8 cellular contexts compared by ENCODE assay signal in the genomic region with DNA sequence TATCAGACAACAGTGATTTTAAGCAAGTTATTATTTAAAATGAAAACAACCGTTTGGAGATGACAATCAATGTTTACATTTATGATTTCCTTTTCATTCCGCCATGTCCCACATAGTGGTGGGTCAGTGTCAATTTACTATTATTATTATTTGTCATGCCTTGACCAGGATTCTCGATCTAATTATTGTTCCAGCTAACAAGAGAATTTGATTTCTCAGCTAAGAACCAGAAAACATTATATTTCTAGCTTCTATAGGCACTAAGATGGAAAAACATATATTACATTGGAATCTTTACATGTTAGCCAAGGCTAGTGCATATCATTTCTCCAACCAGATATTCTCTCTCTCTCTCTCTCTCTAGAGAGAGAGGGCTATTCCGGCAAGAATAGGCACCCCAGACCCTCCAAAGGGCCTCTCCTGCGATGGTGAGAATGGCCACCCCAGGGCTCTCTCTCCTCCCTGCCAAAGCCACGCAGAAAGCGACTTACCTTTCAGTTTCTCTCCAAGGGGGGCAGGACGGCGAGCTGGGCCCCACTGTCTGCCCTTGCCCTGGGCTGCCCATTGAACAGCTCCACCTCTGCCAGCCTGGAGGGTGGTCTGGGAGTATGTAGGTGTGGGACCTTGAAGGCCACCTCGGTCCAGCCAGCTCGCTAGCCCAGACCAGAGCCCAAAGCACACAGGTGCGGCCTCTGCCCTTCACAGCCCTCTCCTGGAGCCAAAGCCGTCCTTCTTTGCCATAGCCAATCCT. TPM values are rescaled to one million over a fixed set of nuclear protein-coding genes. Genes with fewer than 3 reads are reported as not detected.
DNase-seq lines count a peak whose midpoint lies in the region; FAIRE-seq and TF ChIP-seq lines count a peak whose summit lies in the region.

No MANE protein-coding gene starts in this region.

- peak overlapping the region; percentile 90 for H3K4me2 ChIP-seq in fibroblast of lung (ENCODE audit: extremely low read depth, insufficient read depth, low read length)

- no peaks in the 10 kb centered on the region for H3K9me3 ChIP-seq in fibroblast of lung (ENCODE audit: control insufficient read depth, insufficient read depth, low read depth, low read length)
- H3K9me3 ChIP-seq in small intestine (ENCODE audit: control insufficient read depth, low read depth) = no peaks in the 10 kb centered on the region

- H3K9ac ChIP-seq in fibroblast of lung (ENCODE audit: insufficient read depth, low read length) = peak overlapping the region; percentile 64

- FAIRE-seq in small intestine (lab: Jason Lieb, UNC) = no peak
- FAIRE-seq in GM12892 (lab: Jason Lieb, UNC) = no peak

- WGBS in small intestine, 3 donors = 47 to 60% (median 50%) methylated on average over 13 of the region's 13 CpGs

- H3K4me3 ChIP-seq in fibroblast of lung (replicated peaks in 1 of 4; ENCODE audit: control extremely low read depth in 1 of 4, insufficient read depth in 1 of 4, low read depth in 3 of 4, low read length in 4 of 4) = peak overlapping the region; percentile 42 to 61 (median 49)
- peak overlapping the region; percentile 19 to 62 for H3K4me3 ChIP-seq in small intestine (ENCODE audit: low read depth in 1 of 2, low read length in 2 of 2)

- H3K27ac ChIP-seq in fibroblast of lung (ENCODE audit: insufficient read depth, low read length) (peak overlapping the region; percentile 81), small intestine (ENCODE audit: low read depth in 1 of 2, low read length in 1 of 2) (peak overlapping the region in 1 of 2 donors; percentile 1)

- no peaks in the 10 kb centered on the region for H4K20me1 ChIP-seq in fibroblast of lung (ENCODE audit: control insufficient read depth, extremely low read depth, insufficient read depth, low read length)

- H2AFZ ChIP-seq in fibroblast of lung (ENCODE audit: low read length) = peak overlapping the region; percentile 28

- peaks cover 65% of the 10 kb centered on the region for H3K79me2 ChIP-seq in fibroblast of lung (ENCODE audit: control insufficient read depth, insufficient read depth, low read length)

- H3K4me1 ChIP-seq in fibroblast of lung (ENCODE audit: control insufficient read depth, extremely low read depth, insufficient read depth, low read length) (peaks cover 22% of the 10 kb centered on the region), small intestine (ENCODE audit: control insufficient read depth in 2 of 2, insufficient read depth in 1 of 2, low read depth in 1 of 2, low read length in 1 of 2) (no peaks in the 10 kb centered on the region)

- no peak for TF ChIP-seq POLR2A in GM12892 (IDR thresholded peaks at IDR 0.05; ENCODE audit: low read depth, low read length)

- H3K27me3 ChIP-seq in fibroblast of lung (ENCODE audit: control insufficient read depth, insufficient read depth, low read length) (no peaks in the 10 kb centered on the region), small intestine (ENCODE audit: control insufficient read depth in 2 of 2, insufficient read depth in 2 of 2, low read length in 2 of 2) (peaks cover 8 to 36% of the 10 kb centered on the region in 2 donors)

- no peaks in the 10 kb centered on the region for H3K36me3 ChIP-seq in fibroblast of lung (ENCODE audit: control insufficient read depth, insufficient read depth, low read length)
- H3K36me3 ChIP-seq in small intestine (ENCODE audit: control insufficient read depth in 2 of 2, insufficient read depth in 2 of 2, low read length in 2 of 2) = no peaks in the 10 kb centered on the region

- DNase-seq in NCI-H1694 treated with DMSO at 0.1 percent for 48 hours (lab: John Stamatoyannopoulos, UW) = peak; percentile 64
- DNase-seq in NCI-H1694 (lab: John Stamatoyannopoulos, UW) = no peak
- DNase-seq in NCI-H69 (lab: John Stamatoyannopoulos, UW) = peak; percentile 84
- DNase-seq in fibroblast of lung (ENCODE audit: low read depth in 2 of 2) = no peak
- DNase-seq in small intestine = no peak
- no peak for DNase-seq in stimulated activated CD4-positive, alpha-beta T cell treated with anti-CD3 and anti-CD28 coated beads, Interleukin-2, amount 100 ng/mL, for 24 hours
- DNase-seq in central memory CD4-positive, alpha-beta T cell = no peak
- DNase-seq in GM12892 (ENCODE audit: insufficient read length) = no peak

- TF ChIP-seq CTCF in fibroblast of lung (conservative IDR thresholded peaks at IDR 0.05 in 1 of 2, IDR thresholded peaks at IDR 0.05 in 1 of 2; ENCODE audit: low read depth in 1 of 2, low read length in 2 of 2) = no peak

RNA-seq across cellular contexts. Expression of a gene that starts 2.4 kb away (rescaled TPM):
- 1.5 TPM in 2 replicates for total RNA-seq in fibroblast of lung
- polyA plus RNA-seq in fibroblast of lung = 0.44 and 0.68 TPM in 2 replicates
- polyA plus RNA-seq in fibroblast of lung (2012) = 2.7 and 3.2 TPM in 2 replicates
- polyA minus RNA-seq in fibroblast of lung (ENCODE audit: low replicate concordance) = 0.41 and 1.6 TPM in 2 replicates
- polyA plus RNA-seq in small intestine = 1 to 10 TPM in 1 of 3 donors, under 1 TPM in 2; 0.45 to 3.3 (median 0.54) TPM
- polyA plus RNA-seq in GM12892 (2012; ENCODE audit: missing spikeins) = not detected

RNA-seq across cellular contexts. Expression of a gene that starts 2.4 kb away (rescaled TPM):
- 3.6 and 4.4 TPM in 2 replicates for total RNA-seq in fibroblast of lung
- polyA plus RNA-seq in fibroblast of lung (0.70 and 1.2 TPM in 2 replicates), small intestine (under 1 TPM in 2 of 3 donors, not detected in 1; 0.46 to 0.81 TPM)
- 1.6 and 3.8 TPM in 2 replicates for polyA plus RNA-seq in fibroblast of lung (2012)
- polyA minus RNA-seq in fibroblast of lung (ENCODE audit: low replicate concordance) = 0.30 and 1.6 TPM in 2 replicates
- not detected for polyA plus RNA-seq in GM12892 (2012; ENCODE audit: missing spikeins)

RNA-seq across cellular contexts. Expression of a gene that starts 6.5 kb away (rescaled TPM):
- total RNA-seq in fibroblast of lung = 1.0 and 1.2 TPM in 2 replicates
- polyA plus RNA-seq in fibroblast of lung = 5.3 and 5.9 TPM in 2 replicates
- polyA plus RNA-seq in fibroblast of lung (2012) = 6.8 and 7.9 TPM in 2 replicates
- polyA minus RNA-seq in fibroblast of lung (ENCODE audit: low replicate concordance) = 4.8 and 6.3 TPM in 2 replicates
- 1 to 10 TPM in 2 of 3 donors, not detected in 1; 1.1 to 1.9 TPM for polyA plus RNA-seq in small intestine
- polyA plus RNA-seq in GM12892 (2012; ENCODE audit: missing spikeins) = not detected

RNA-seq across cellular contexts. Expression of a gene that starts 6.5 kb away (rescaled TPM):
- total RNA-seq in fibroblast of lung = 18.3 and 22.1 TPM in 2 replicates
- polyA plus RNA-seq in fibroblast of lung = 16.6 and 35.6 TPM in 2 replicates
- 17.5 and 31.8 TPM in 2 replicates for polyA plus RNA-seq in fibroblast of lung (2012)
- polyA minus RNA-seq in fibroblast of lung (ENCODE audit: low replicate concordance) = 3.1 and 3.9 TPM in 2 replicates
- polyA plus RNA-seq in small intestine = 1 to 10 TPM in 2 of 3 donors, under 1 TPM in 1; 0.45 to 7.7 (median 2.4) TPM
- polyA plus RNA-seq in GM12892 (2012; ENCODE audit: missing spikeins) = not detected

RNA-seq across cellular contexts. Expression of a gene that starts 15.3 kb away (rescaled TPM):
- total RNA-seq in fibroblast of lung = under 0.01 TPM in 1 of 2 replicates, not detected in the other
- 0.08 and 0.11 TPM in 2 replicates for polyA plus RNA-seq in fibroblast of lung
- 0.09 TPM in 1 of 2 replicates, not detected in the other for polyA plus RNA-seq in fibroblast of lung (2012)
- not detected in 2 replicates for polyA minus RNA-seq in fibroblast of lung (ENCODE audit: low replicate concordance)
- polyA plus RNA-seq in small intestine = under 1 TPM in 1 of 3 donors, not detected in 2; 0.28 TPM
- 4.1 TPM for polyA plus RNA-seq in GM12892 (2012; ENCODE audit: missing spikeins)

Comparison
In these comparisons a context has a peak if more than half of its experiments do, and no peak if none do; other contexts are left out.
1. DNase-seq: peak in NCI-H1694 treated with DMSO at 0.1 percent for 48 hours (single experiment) and NCI-H69 (single experiment); none in NCI-H1694 (single experiment), fibroblast of lung (0 of 2), small intestine (single experiment), stimulated activated CD4-positive, alpha-beta T cell treated with anti-CD3 and anti-CD28 coated beads, Interleukin-2, amount 100 ng/mL, for 24 hours (0 of 2), central memory CD4-positive, alpha-beta T cell (single experiment) and GM12892 (single experiment).